Comparison of ENCODE assay signal across 10 cellular contexts in genomic region chr12:116136340-116136739, GRCh38.
DNase-seq lines count a peak whose midpoint lies in the region; ATAC-seq and TF ChIP-seq lines count a peak whose summit lies in the region.
"Had no signal": no experiment of that assay in that cellular context is flagged by ENCODE, and none has a peak within 500 bp of the region (broad histone marks: within the 10 kb centered on the region; RNA-seq: fewer than 3 reads in every experiment).

No MANE protein-coding gene starts in this region.

- H3K27ac Mint-ChIP-seq in CD14-positive monocyte, result peak overlapping the region in 4 of 7 donors; percentile 1 to 84 (median 30)
- H3K27ac Mint-ChIP-seq in activated T-helper 17 cell treated with anti-CD3 and anti-CD28 coated beads, Interleukin-2, amount 50 U/mL, for 72 hours, result peak overlapping the region; percentile 93

- H3K18ac ChIP-seq in IMR-90 (ENCODE audit: low read depth, low read length), result peak overlapping the region; percentile 92; the same call in 1 of the 2 replicates

- CTCF ChIA-PET in IMR-90 (lab: Yijun Ruan, JAX), result no interaction called here

- DNase-seq in CD14-positive monocyte (ENCODE audit: low spot score) (no peak), IMR-90 (peak; percentile 85), iris pigment epithelial cell (ENCODE audit: low read depth) (peak; percentile 92), DMS153 (lab: John Stamatoyannopoulos, UW) (no peak), tibial nerve (ENCODE audit: low spot score in 2 of 2) (no peak), foreskin melanocyte (no peak), posterior vena cava (ENCODE audit: low spot score) (no peak)
- DNase-seq: COR-L47, tibial artery had no signal

- no peaks in the 10 kb centered on the region for H3K36me3 ChIP-seq in IMR-90 (ENCODE audit: control insufficient read depth, insufficient read depth, low read length)
- H3K36me3 ChIP-seq in tibial nerve, result no peaks in the 10 kb centered on the region
- H3K36me3 ChIP-seq: tibial artery had no signal

- peak overlapping the region; percentile 2; the same call in 1 of the 2 replicates for H3K4ac ChIP-seq in IMR-90 (ENCODE audit: low read depth, low read length)

- H3K27ac ChIP-seq in IMR-90 (ENCODE audit: insufficient read depth, low read length), result 0 out of 2 replicates have a peak overlapping the region, but pooled peaks have one; percentile 61
- H3K27ac ChIP-seq in tibial nerve, result no peak overlapping the region
- H3K27ac ChIP-seq: tibial artery had no signal

- TF ChIP-seq EP300 in tibial nerve (IDR thresholded peaks at IDR 0.05), result no peak

- no peak overlapping the region for H2AFZ ChIP-seq in IMR-90 (replicated peaks; ENCODE audit: low read length, poor library complexity)

- POLR2A ChIA-PET in IMR-90 (lab: Charles Lee; ENCODE audit: unreplicated experiment), result no interaction called here

- H3K14ac ChIP-seq in IMR-90 (replicated peaks; ENCODE audit: low read depth, low read length), result 0 out of 2 replicates have a peak overlapping the region, but pooled peaks have one; percentile 3

- H4K8ac ChIP-seq in IMR-90 (ENCODE audit: low read depth in 2 of 2, low read length in 2 of 2), result no peak overlapping the region

- H2BK5ac ChIP-seq in IMR-90 (ENCODE audit: low read depth, low read length, poor library complexity, severe bottlenecking), result peak overlapping the region; percentile 96

- no CpG with 5 or more reads among the region's 3 CpGs for WGBS in IMR-90 (ENCODE audit: extremely low coverage in 2 of 2, insufficient read length in 1 of 2), 2 experiments
- 80 to 82% methylated on average over 3 of the region's 3 CpGs for WGBS in tibial nerve, 2 donors

- H2AK9ac ChIP-seq in IMR-90 (replicated peaks; ENCODE audit: low read depth, low read length, poor library complexity), result no peak overlapping the region

- dilution Hi-C loops in IMR-90 (cut with HindIII; ENCODE audit: low sequenced_read_pairs, unreplicated experiment), result no loop called here

- peaks cover 74% of the 10 kb centered on the region for H4K20me1 ChIP-seq in IMR-90 (ENCODE audit: insufficient read depth, low read length)

- peaks cover 18% of the 10 kb centered on the region for H3K9me1 ChIP-seq in IMR-90 (ENCODE audit: insufficient read depth, low read length)

- peaks cover 0 to 3% of the 10 kb centered on the region in 2 donors for H3K36me3 Mint-ChIP-seq in CD14-positive monocyte
- no peaks in the 10 kb centered on the region for H3K36me3 Mint-ChIP-seq in activated T-helper 17 cell treated with anti-CD3 and anti-CD28 coated beads, Interleukin-2, amount 50 U/mL, for 72 hours (ENCODE audit: low read depth)

- BruUV-seq in IMR-90 (replicated peaks; lab: Mats Ljungman, UMichigan), result no TSS peak

- no peak overlapping the region for H4K91ac ChIP-seq in IMR-90 (ENCODE audit: insufficient read depth, low read depth, low read length)

- peak overlapping the region; percentile 99 for H3K4me2 ChIP-seq in IMR-90 (ENCODE audit: low read depth, low read length)

- no peaks in the 10 kb centered on the region for H3K27me3 ChIP-seq in IMR-90 (ENCODE audit: control insufficient read depth, insufficient read depth, low read length)
- no peaks in the 10 kb centered on the region for H3K27me3 ChIP-seq in tibial nerve
- H3K27me3 ChIP-seq: tibial artery had no signal

- no peaks in the 10 kb centered on the region for H3K9me3 Mint-ChIP-seq in CD14-positive monocyte
- no peaks in the 10 kb centered on the region for H3K9me3 Mint-ChIP-seq in activated T-helper 17 cell treated with anti-CD3 and anti-CD28 coated beads, Interleukin-2, amount 50 U/mL, for 72 hours

- no peak overlapping the region for H2BK15ac ChIP-seq in IMR-90 (ENCODE audit: low read depth, low read length)

- peak overlapping the region; percentile 55; the same call in 1 of the 2 replicates for H4K5ac ChIP-seq in IMR-90 (ENCODE audit: low read depth, low read length)

- H3K4me1 ChIP-seq in IMR-90 (ENCODE audit: control insufficient read depth, insufficient read depth, low read length), result peaks cover 15% of the 10 kb centered on the region
- H3K4me1 ChIP-seq in tibial nerve, result peaks cover 0 to 87% (median 36%) of the 10 kb centered on the region in 4 donors

- no peak overlapping the region for H2AK5ac ChIP-seq in IMR-90 (ENCODE audit: low read depth, low read length)

- no peak overlapping the region; the same call in 1 of the 2 replicates for H3K9ac ChIP-seq in IMR-90 (ENCODE audit: low read depth, low read length)

- TF ChIP-seq POLR2A in IMR-90 (IDR thresholded peaks at IDR 0.05; ENCODE audit: low read depth, low read length) (no peak), tibial nerve (IDR thresholded peaks at IDR 0.05) (no peak)

- TF ChIP-seq RAD21 in IMR-90 (IDR thresholded peaks at IDR 0.05; ENCODE audit: low read length), result no peak

- peak; percentile 71 for ATAC-seq in IMR-90 (ENCODE audit: low read depth)
- ATAC-seq in activated T-helper 17 cell treated with anti-CD3 and anti-CD28 coated beads, Interleukin-2, amount 50 U/mL, for 72 hours (replicated peaks), result peak; percentile 77

- no peak overlapping the region for H2BK20ac ChIP-seq in IMR-90 (ENCODE audit: low read depth, low read length)

- H3K4me1 Mint-ChIP-seq in CD14-positive monocyte, result peaks cover 53% of the 10 kb centered on the region
- H3K4me1 Mint-ChIP-seq in activated T-helper 17 cell treated with anti-CD3 and anti-CD28 coated beads, Interleukin-2, amount 50 U/mL, for 72 hours, result peaks cover 44% of the 10 kb centered on the region

- in situ Hi-C loops in IMR-90 (cut with MboI; ENCODE audit: low sequenced_read_pairs), result no loop called here

- H3K56ac ChIP-seq in IMR-90 (ENCODE audit: extremely low read depth, insufficient read depth, low read length), result no peak overlapping the region

- no peaks in the 10 kb centered on the region for H3K27me3 Mint-ChIP-seq in CD14-positive monocyte (ENCODE audit: low read depth in 3 of 3)
- H3K27me3 Mint-ChIP-seq in activated T-helper 17 cell treated with anti-CD3 and anti-CD28 coated beads, Interleukin-2, amount 50 U/mL, for 72 hours, result no peaks in the 10 kb centered on the region

- H3K79me1 ChIP-seq in IMR-90 (ENCODE audit: low read depth in 1 of 2, low read length in 2 of 2), result peaks cover 24 to 68% of the 10 kb centered on the region in 2 experiments

- peak overlapping the region; percentile 7; the same call in 1 of the 2 replicates for H3K23ac ChIP-seq in IMR-90 (ENCODE audit: low read depth, low read length)

- no peak for TF ChIP-seq CTCF in CD14-positive monocyte (IDR thresholded peaks at IDR 0.05)
- TF ChIP-seq CTCF in IMR-90 (conservative IDR thresholded peaks at IDR 0.05; ENCODE audit: low read depth, low read length), result no peak
- no peak for TF ChIP-seq CTCF in tibial nerve (IDR thresholded peaks at IDR 0.05)

- no peaks in the 10 kb centered on the region for H3K9me3 ChIP-seq in IMR-90 (ENCODE audit: control insufficient read depth, insufficient read depth, low read length)
- H3K9me3 ChIP-seq in tibial nerve, result no peaks in the 10 kb centered on the region
- H3K9me3 ChIP-seq: tibial artery had no signal

- H2BK120ac ChIP-seq in IMR-90 (ENCODE audit: low read depth, low read length), result peak overlapping the region; percentile 15

- intact Hi-C loops in CD14-positive monocyte (cut with micrococcal nuclease), result no loop called here
- intact Hi-C loops in IMR-90 (cut with micrococcal nuclease), result no loop called here
- intact Hi-C loops in posterior vena cava (cut with DNase I), result no loop called here

- no peak overlapping the region for H3K4me3 Mint-ChIP-seq in CD14-positive monocyte
- H3K4me3 Mint-ChIP-seq in activated T-helper 17 cell treated with anti-CD3 and anti-CD28 coated beads, Interleukin-2, amount 50 U/mL, for 72 hours, result peak overlapping the region; percentile 67

- H3K4me3 ChIP-seq in IMR-90 (ENCODE audit: insufficient read depth, low read depth, low read length) (peak overlapping the region; percentile 25; the same call in 1 of the 2 replicates), tibial nerve (no peak overlapping the region)
- H3K4me3 ChIP-seq: tibial artery had no signal

TF ChIP-seq in IMR-90, 13 proteins besides CTCF, POLR2A, EP300 and RAD21:
- TF ChIP-seq BHLHE40 (IDR thresholded peaks at IDR 0.05; ENCODE audit: low read depth, low read length), result no peak
- no peak for TF ChIP-seq MAFK (IDR thresholded peaks at IDR 0.05; ENCODE audit: low read depth, low read length)
- TF ChIP-seq ELK1 (IDR thresholded peaks at IDR 0.05; ENCODE audit: borderline replicate concordance, low read depth, low read length), result no peak
- TF ChIP-seq MAZ (IDR thresholded peaks at IDR 0.05; ENCODE audit: borderline replicate concordance, low read depth, low read length), result no peak
- TF ChIP-seq FOS (IDR thresholded peaks at IDR 0.05; ENCODE audit: low read depth, low read length), result 0 out of 2 replicates have a peak, but pooled peaks have one; percentile 6
- TF ChIP-seq MXI1 (IDR thresholded peaks at IDR 0.05; ENCODE audit: borderline replicate concordance, low read depth, low read length), result no peak

Comparison
In these comparisons a context has a peak if more than half of its experiments do, and no peak if none do; other contexts are left out.
1. DNase-seq: peak in IMR-90 (single experiment) and iris pigment epithelial cell (single experiment); none in CD14-positive monocyte (single experiment), DMS153 (single experiment), tibial nerve (0 of 2), foreskin melanocyte (single experiment) and posterior vena cava (single experiment).